23 cellular contexts compared by ENCODE assay signal in genomic region chr6:166268431-166268830, GRCh38. TPM values are rescaled to one million over a fixed set of nuclear protein-coding genes. Genes with fewer than 3 reads are reported as not detected.
"Had no signal": no experiment of that assay in that cellular context is flagged by ENCODE, and none has a peak within 500 bp of the region (broad histone marks: within the 10 kb centered on the region; RNA-seq: fewer than 3 reads in every experiment).

No MANE protein-coding gene starts in this region.

- H3K4me3 ChIP-seq: ascending aorta, body of pancreas, Peyer's patch, SJCRH30 had no signal

- H3K27me3 ChIP-seq: ascending aorta, body of pancreas had no signal

- H3K9me3 ChIP-seq: ascending aorta, body of pancreas, Peyer's patch, SJCRH30, SK-N-SH had no signal

- H3K4me3 Mint-ChIP-seq: activated CD8-positive, alpha-beta T cell treated with anti-CD3 and anti-CD28 coated beads for 36 hours; activated naive CD4-positive, alpha-beta T cell treated with anti-CD3 and anti-CD28 coated beads, Interleukin-2, amount 50 U/mL, for 24 hours had no signal

- H3K4me1 Mint-ChIP-seq: activated naive CD4-positive, alpha-beta T cell treated with anti-CD3 and anti-CD28 coated beads, Interleukin-2, amount 50 U/mL, for 24 hours had no signal

- H3K9me3 Mint-ChIP-seq: activated CD8-positive, alpha-beta T cell treated with anti-CD3 and anti-CD28 coated beads for 36 hours; activated naive CD4-positive, alpha-beta T cell treated with anti-CD3 and anti-CD28 coated beads, Interleukin-2, amount 50 U/mL, for 24 hours had no signal

- H3K27me3 Mint-ChIP-seq: activated CD8-positive, alpha-beta T cell treated with anti-CD3 and anti-CD28 coated beads for 36 hours; activated naive CD4-positive, alpha-beta T cell treated with anti-CD3 and anti-CD28 coated beads, Interleukin-2, amount 50 U/mL, for 24 hours had no signal

- H3K27ac ChIP-seq: ascending aorta, body of pancreas, Peyer's patch, RWPE1, SJCRH30, VCaP had no signal

- H3K27ac Mint-ChIP-seq: activated CD8-positive, alpha-beta T cell treated with anti-CD3 and anti-CD28 coated beads for 36 hours; activated naive CD4-positive, alpha-beta T cell treated with anti-CD3 and anti-CD28 coated beads, Interleukin-2, amount 50 U/mL, for 24 hours had no signal

- ATAC-seq: activated CD8-positive, alpha-beta T cell treated with anti-CD3 and anti-CD28 coated beads for 36 hours; body of pancreas had no signal

- DNase-seq: activated CD4-positive, alpha-beta T cell treated with anti-CD3 and anti-CD28 coated beads for 4 hours; activated CD8-positive, alpha-beta memory T cell treated with anti-CD3 and anti-CD28 coated beads, Interleukin-2, amount 50 U/mL, for 4 hours; activated CD8-positive, alpha-beta T cell treated with anti-CD3 and anti-CD28 coated beads for 36 hours; body of pancreas; central memory CD4-positive, alpha-beta T cell; Kasumi-1; NCI-H1105 treated with DMSO at 0.1 percent for 48 hours; NCI-H1436 treated with DMSO at 0.1 percent for 48 hours; NCI-H187; NCI-H2081; NCI-H510A treated with DMSO at 0.1 percent for 48 hours; NCI-H69; NK-92 treated with Interleukin-12 subunit alpha and Interleukin-12 subunit beta, amount 100 ng/mL, for 24 hours; Peyer's patch; Right ventricle myocardium superior; SJCRH30; SK-N-SH; T-helper 1 cell had no signal

- H3K36me3 ChIP-seq: ascending aorta, Peyer's patch, SJCRH30 had no signal

- H3K9ac ChIP-seq: SK-N-SH had no signal

- H3K4me1 ChIP-seq: ascending aorta, body of pancreas, Peyer's patch, SJCRH30 had no signal

- H3K36me3 Mint-ChIP-seq: activated naive CD4-positive, alpha-beta T cell treated with anti-CD3 and anti-CD28 coated beads, Interleukin-2, amount 50 U/mL, for 24 hours had no signal

RNA-seq across cellular contexts. Expression of gene PRR18, which starts 39.8 kb away (rescaled TPM):
- total RNA-seq: ascending aorta; body of pancreas; Peyer's patch; Right ventricle myocardium superior; T-helper 2 cell treated with Interferon-gamma antibody and Interleukin-4, amounts not matched to agents 100 ng/mL and 5 ng/mL, for 36 hours had no signal
